10 cellular contexts compared by ENCODE assay signal in the genomic region with DNA sequence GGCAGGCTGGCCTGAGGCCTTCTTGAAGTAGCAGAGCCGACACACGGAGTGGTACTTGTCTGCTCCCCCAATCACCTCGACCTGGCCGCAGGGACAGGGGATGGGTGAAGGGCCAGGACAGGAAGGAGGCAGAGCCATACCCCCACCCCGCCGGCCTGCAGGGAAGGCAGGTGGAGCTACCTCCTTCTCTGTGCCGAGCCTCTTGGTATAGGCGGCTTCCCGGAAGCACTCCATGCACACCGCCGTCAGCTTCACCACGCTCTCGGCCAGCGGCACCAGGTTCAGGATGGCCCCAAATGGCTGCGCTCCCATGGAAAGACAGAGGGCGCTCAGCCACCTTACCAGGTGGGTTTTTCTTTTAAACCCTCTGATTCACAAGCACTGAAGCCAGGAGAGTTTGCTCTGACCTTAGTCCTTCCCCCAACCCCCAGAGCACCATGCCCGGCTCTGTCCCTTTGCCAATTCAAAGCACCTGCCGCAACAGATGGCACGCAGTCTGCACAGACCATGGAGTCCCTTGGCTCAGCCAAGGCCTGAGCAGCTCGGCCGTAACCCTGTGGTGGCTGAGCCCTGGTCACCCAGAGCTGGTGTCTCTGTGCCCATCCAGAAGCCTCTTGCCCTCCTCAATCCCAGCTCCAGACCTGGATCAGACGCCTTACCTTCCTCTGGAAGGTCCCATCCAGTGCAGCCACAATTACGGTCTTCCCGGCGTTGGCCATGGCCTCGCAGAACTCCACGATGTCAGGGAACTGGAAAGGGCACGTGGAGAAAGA. TPM values are rescaled to one million over a fixed set of nuclear protein-coding genes. Genes with fewer than 3 reads are reported as not detected.
A peak's percentile ranks its signal among the peaks of the same experiment; 100 is the strongest.
DNase-seq lines count a peak whose midpoint lies in the region; TF ChIP-seq lines count a peak whose summit lies in the region.
"Had no signal": no experiment of that assay in that cellular context is flagged by ENCODE, and none has a peak within 500 bp of the region (broad histone marks: within the 10 kb centered on the region; RNA-seq: fewer than 3 reads in every experiment).

No MANE protein-coding gene starts in this region.

- peaks cover 83% of the 10 kb centered on the region for H3K4me1 Mint-ChIP-seq in CD14-positive monocyte
- H3K4me1 Mint-ChIP-seq in nephron progenitor cell: peaks cover 19% of the 10 kb centered on the region

- H3K4me3 Mint-ChIP-seq in CD14-positive monocyte (peak overlapping the region; percentile 52 to 85), nephron progenitor cell (no peak overlapping the region)
- H3K4me3 Mint-ChIP-seq: T-helper 1 cell treated with Interleukin-12 subunit alpha and Interleukin-12 subunit beta and Interleukin-4 antibody, amounts not matched to agents 30 μg/mL and 1 μg/mL, for 36 hours had no signal

- DNase-seq in CD14-positive monocyte (ENCODE audit: low spot score): no peak
- DNase-seq in NCI-H1092 treated with DMSO at 0.1 percent for 48 hours (lab: John Stamatoyannopoulos, UW): peak; percentile 44
- no peak for DNase-seq in choroid plexus epithelial cell (ENCODE audit: low read depth)
- no peak for DNase-seq in nephron progenitor cell
- DNase-seq in dermis blood vessel endothelial cell: no peak
- no peak for DNase-seq in DMS79 treated with DMSO at 0.1 percent for 48 hours (lab: John Stamatoyannopoulos, UW)
- DNase-seq in activated naive CD4-positive, alpha-beta T cell (lab: John Stamatoyannopoulos, UW): no peak
- no peak for DNase-seq in T-helper 9 cell
- DNase-seq: cortex of kidney had no signal

- intact Hi-C loops in CD14-positive monocyte (cut with micrococcal nuclease): loop anchor here (5.0 kb wide), 3 partner anchors 38 to 63 kb away; partner anchors contain the start of gene TMC6 (in 1 of the 2)

- H3K27me3 Mint-ChIP-seq in CD14-positive monocyte (ENCODE audit: low read depth in 3 of 3) (no peaks in the 10 kb centered on the region), nephron progenitor cell (ENCODE audit: low read depth, poor library complexity) (peaks cover 3% of the 10 kb centered on the region)

- H3K36me3 Mint-ChIP-seq in CD14-positive monocyte (peaks cover 40 to 50% of the 10 kb centered on the region in 2 donors), nephron progenitor cell (ENCODE audit: low read depth) (peaks cover 34% of the 10 kb centered on the region)

- H3K9me3 Mint-ChIP-seq in CD14-positive monocyte: peaks cover 0 to 3% (median 0%) of the 10 kb centered on the region in 7 donors
- no peaks in the 10 kb centered on the region for H3K9me3 Mint-ChIP-seq in nephron progenitor cell
- H3K9me3 Mint-ChIP-seq: T-helper 1 cell treated with Interleukin-12 subunit alpha and Interleukin-12 subunit beta and Interleukin-4 antibody, amounts not matched to agents 30 μg/mL and 1 μg/mL, for 36 hours had no signal

- no peak overlapping the region for H3K4me3 ChIP-seq in choroid plexus epithelial cell (ENCODE audit: low read depth, low read length)

- peak overlapping the region; percentile 86 to 98 (median 96) for H3K27ac Mint-ChIP-seq in CD14-positive monocyte
- H3K27ac Mint-ChIP-seq in nephron progenitor cell: peak overlapping the region; percentile 32

- peak; percentile 35 for TF ChIP-seq CTCF in CD14-positive monocyte (IDR thresholded peaks at IDR 0.05)
- peak; percentile 22 for TF ChIP-seq CTCF in choroid plexus epithelial cell (conservative IDR thresholded peaks at IDR 0.05; ENCODE audit: low read depth, low read length)
- TF ChIP-seq CTCF in nephron progenitor cell (IDR thresholded peaks at IDR 0.05): no peak

RNA-seq across cellular contexts. Expression of gene SYNGR2, which starts 6.7 kb away (rescaled TPM):
- 100 to 1,000 TPM; 350 to 402 TPM for polyA plus RNA-seq in CD14-positive monocyte
- total RNA-seq in dermis blood vessel endothelial cell: 48.0 and 54.0 TPM in 2 replicates

RNA-seq across cellular contexts. Expression of gene TK1, which starts 11.8 kb away (rescaled TPM):
- 1 to 10 TPM; 1.4 to 2.0 TPM for polyA plus RNA-seq in CD14-positive monocyte
- total RNA-seq in dermis blood vessel endothelial cell: 98.7 and 170 TPM in 2 replicates

RNA-seq across cellular contexts. Expression of gene AFMID, which starts 12.1 kb away (rescaled TPM):
- 10 to 100 TPM in 1 of 2 donors, 1 to 10 TPM in 1; 7.1 to 14.2 TPM for polyA plus RNA-seq in CD14-positive monocyte
- 54.9 and 95.6 TPM in 2 replicates for total RNA-seq in dermis blood vessel endothelial cell

RNA-seq across cellular contexts. Expression of gene C17orf99, which starts 28.9 kb away (rescaled TPM):
- not detected for polyA plus RNA-seq in CD14-positive monocyte
- total RNA-seq in dermis blood vessel endothelial cell: not detected in 2 replicates

RNA-seq across cellular contexts. Expression of gene BIRC5, which starts 39.0 kb away (rescaled TPM):
- not detected for polyA plus RNA-seq in CD14-positive monocyte
- total RNA-seq in dermis blood vessel endothelial cell: 23.5 and 91.0 TPM in 2 replicates
